31 cellular contexts compared by ENCODE assay signal in genomic region chr9:78049484-78049883, GRCh38. TPM values are rescaled to one million over a fixed set of nuclear protein-coding genes. Genes with fewer than 3 reads are reported as not detected.
DNase-seq lines count a peak whose midpoint lies in the region; ATAC-seq, FAIRE-seq and TF ChIP-seq lines count a peak whose summit lies in the region.
"Had no signal": no experiment of that assay in that cellular context is flagged by ENCODE, and none has a peak within 500 bp of the region (broad histone marks: within the 10 kb centered on the region; RNA-seq: fewer than 3 reads in every experiment).

No MANE protein-coding gene starts in this region.

- no peak overlapping the region for H3K4me3 ChIP-seq in mucosa of descending colon
- H3K4me3 ChIP-seq: A549; BLaER1; BLaER1 treated with 17β-estradiol and CSF1 and Interleukin-3, amounts not matched to agents 10 nM and 100 nM had no signal

- intact Hi-C loops in left colon (cut with DNase I, micrococcal nuclease) = loop anchor here in 1 of 2 donors (10.0 kb wide), 1 partner anchor 605 kb away; no protein-coding TSS in a partner anchor
- intact Hi-C loops in mucosa of descending colon (cut with DNase I, micrococcal nuclease) = no loop called here
- intact Hi-C loops in left cardiac atrium (cut with DNase I) = no loop called here

- ATAC-seq in left colon (peak; percentile 79), mucosa of descending colon (peak; percentile 69), left cardiac atrium (no peak)
- ATAC-seq: A549; CD8-positive, alpha-beta T cell had no signal

- no peak for DNase-seq in H54 (ENCODE audit: insufficient read length, low spot score)
- no peak for DNase-seq in left colon
- no peak for DNase-seq in mucosa of descending colon
- no peak for DNase-seq in stimulated activated CD8-positive, alpha-beta memory T cell treated with anti-CD3 and anti-CD28 coated beads, Interleukin-4, amount 100 ng/mL, for 48 hours
- no peak for DNase-seq in occipital lobe (lab: John Stamatoyannopoulos, UW)
- no peak for DNase-seq in left cardiac atrium
- DNase-seq: 8988T; ACHN; AML-193; BE2C; C1 segment of cervical spinal cord; Caco-2; Calu3; CD4-positive, alpha-beta memory T cell; CD4-positive, alpha-beta T cell; CD4-positive, CD25-positive, alpha-beta regulatory T cell; CD8-positive, alpha-beta memory T cell; CD8-positive, alpha-beta T cell; COR-L47; DMS 273 treated with DMSO at 0.1 percent for 48 hours; DMS153; DMS53; DMS79; DMS79 treated with DMSO at 0.1 percent for 48 hours; DND-41; EL had no signal

- no peaks in the 10 kb centered on the region for H3K4me1 ChIP-seq in mucosa of descending colon (ENCODE audit: low read depth)
- H3K4me1 ChIP-seq: A549, BE2C, Caco-2 had no signal

- TF ChIP-seq CTCF in mucosa of descending colon (IDR thresholded peaks at IDR 0.05) = no peak

- no peak for TF ChIP-seq POLR2A in H54 (IDR thresholded peaks at IDR 0.05; ENCODE audit: low read depth, low read length)

- H3K9me3 ChIP-seq in mucosa of descending colon = no peaks in the 10 kb centered on the region
- H3K9me3 ChIP-seq: A549, BE2C, Caco-2 had no signal

- H3K36me3 ChIP-seq in mucosa of descending colon (ENCODE audit: low read depth) = no peaks in the 10 kb centered on the region
- H3K36me3 ChIP-seq: BE2C; BLaER1; BLaER1 treated with 17β-estradiol and CSF1 and Interleukin-3, amounts not matched to agents 10 nM and 100 nM had no signal

- peak; percentile 43 for FAIRE-seq in H54 (lab: Jason Lieb, UNC)
- FAIRE-seq: A204.1, A549, D721Med had no signal

RNA-seq across cellular contexts. Expression of gene GNAQ, which starts 17.9 kb away (rescaled TPM):
- total RNA-seq in left colon = 10 to 100 TPM; 84.1 to 86.5 TPM
- total RNA-seq in mucosa of descending colon = 100 to 1,000 TPM in 2 of 3 donors, 10 to 100 TPM in 1; 95.9 to 115 (median 104) TPM
- total RNA-seq in occipital lobe = 169 TPM
- total RNA-seq in left cardiac atrium = 10 to 100 TPM; 20.9 to 27.8 TPM

Comparison
In these comparisons a context has a peak if more than half of its experiments do, and no peak if none do; other contexts are left out.
1. ATAC-seq: peak in left colon (single experiment) and mucosa of descending colon (single experiment); none in left cardiac atrium (0 of 2).